In the genomic region with DNA sequence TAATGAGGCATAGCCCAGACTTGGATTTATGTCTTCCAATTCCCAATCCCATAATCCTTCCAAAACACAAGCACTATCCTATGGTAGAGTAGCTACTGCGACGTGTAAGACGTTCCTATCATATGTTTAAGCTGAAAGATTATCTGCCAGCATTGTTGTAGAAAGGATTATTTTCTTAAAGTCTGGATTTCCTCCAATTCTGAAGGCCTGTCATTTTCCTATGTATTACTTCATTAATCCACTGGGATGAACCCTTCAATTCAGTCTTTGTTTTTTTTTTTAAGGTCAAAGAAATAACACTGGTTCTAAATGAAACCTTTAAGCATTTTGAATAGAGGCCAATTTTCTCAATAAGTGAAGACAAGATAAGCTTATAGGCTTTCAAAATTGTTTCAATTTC, we compare ENCODE assay signal across 30 cellular contexts.
"Had no signal": no experiment of that assay in that cellular context is flagged by ENCODE, and none has a peak within 500 bp of the region (broad histone marks: within the 10 kb centered on the region; RNA-seq: fewer than 3 reads in every experiment).

No MANE protein-coding gene starts in this region.

- H3K4me1 Mint-ChIP-seq: immature natural killer cell; neural progenitor cell; stimulated activated naive B cell treated with anti-CD40 and anti-IgM and Interleukin-4, amounts not matched to agents 10 μg/mL and 1 μg/mL and 100 μg/mL, for 72 hours had no signal

- H3K9ac ChIP-seq: neural progenitor cell, parathyroid adenoma had no signal

- H2AFZ ChIP-seq: neural progenitor cell, parathyroid adenoma had no signal

- H3K4me2 ChIP-seq: neural progenitor cell had no signal

- H3K4me1 ChIP-seq: left lung, lower lobe of right lung, neural progenitor cell, parathyroid adenoma, psoas muscle, testis, transverse colon, upper lobe of left lung had no signal

- FAIRE-seq: islet of Langerhans, kidney, urothelium cell line had no signal

- H3K36me3 ChIP-seq: left lung, lower lobe of right lung, neural progenitor cell, neutrophil, stomach, thyroid gland, transverse colon, upper lobe of left lung had no signal

- H3K79me2 ChIP-seq: parathyroid adenoma had no signal

- DNase-seq: hypothalamus; immature natural killer cell; kidney; left colon; left lung; lower lobe of right lung; mammary epithelial cell; mesenchymal stem cell; naive thymus-derived CD8-positive, alpha-beta T cell; nephron progenitor cell; occipital lobe; psoas muscle; right cardiac atrium; stimulated activated CD4-positive, alpha-beta T cell treated with anti-CD3 and anti-CD28 coated beads, Interleukin-12 subunit alpha, Interleukin-12 subunit beta, amount 100 ng/mL, for 4 hours; stimulated activated CD4-positive, alpha-beta T cell treated with anti-CD3 and anti-CD28 coated beads, Interleukin-15, amount 100 ng/mL, for 24 hours; stimulated activated CD4-positive, alpha-beta T cell treated with anti-CD3 and anti-CD28 coated beads, Interleukin-2, amount 100 ng/mL, for 24 hours; stimulated activated CD4-positive, alpha-beta T cell treated with anti-CD3 and anti-CD28 coated beads, Interleukin-4, amount 100 ng/mL, for 1 hour; stimulated activated naive B cell treated with anti-CD40 and anti-IgM and Interleukin-4, amounts not matched to agents 10 μg/mL and 1 μg/mL and 100 μg/mL, for 72 hours; stimulated activated naive CD8-positive, alpha-beta T cell treated with anti-CD3 and anti-CD28 coated beads, Interleukin-15, Interleukin-2, amounts not matched to agents 100 U/mL and 50 U/mL, for 24 hours; stomach; testis; thyroid gland; transverse colon; upper lobe of left lung had no signal

- H3K27ac ChIP-seq: left lung, lower lobe of right lung, neural progenitor cell, neutrophil, parathyroid adenoma, psoas muscle, skin epidermis, stomach, testis, thyroid gland, transverse colon, upper lobe of left lung had no signal

- H3K27me3 Mint-ChIP-seq: naive thymus-derived CD8-positive, alpha-beta T cell; stimulated activated naive B cell treated with anti-CD40 and anti-IgM and Interleukin-4, amounts not matched to agents 10 μg/mL and 1 μg/mL and 100 μg/mL, for 72 hours had no signal

- H3K9me3 ChIP-seq: psoas muscle, testis, thyroid gland had no signal

- H3K36me3 Mint-ChIP-seq: neural progenitor cell had no signal

- H3K4me3 ChIP-seq: left lung, lower lobe of right lung, neural progenitor cell, psoas muscle, skin epidermis, stomach, testis, thyroid gland, transverse colon, upper lobe of left lung had no signal

- H3K4me3 Mint-ChIP-seq: immature natural killer cell; naive thymus-derived CD8-positive, alpha-beta T cell; nephron progenitor cell; neural progenitor cell; stimulated activated naive B cell treated with anti-CD40 and anti-IgM and Interleukin-4, amounts not matched to agents 10 μg/mL and 1 μg/mL and 100 μg/mL, for 72 hours had no signal

- H3K27me3 ChIP-seq: left lung, neural progenitor cell, neutrophil, stomach, testis, thyroid gland, transverse colon, upper lobe of left lung had no signal

- H3K27ac Mint-ChIP-seq: immature natural killer cell; naive thymus-derived CD8-positive, alpha-beta T cell; nephron progenitor cell; neural progenitor cell; stimulated activated naive B cell treated with anti-CD40 and anti-IgM and Interleukin-4, amounts not matched to agents 10 μg/mL and 1 μg/mL and 100 μg/mL, for 72 hours had no signal
